ENCODE assay signal across 14 cellular contexts in the genomic region with DNA sequence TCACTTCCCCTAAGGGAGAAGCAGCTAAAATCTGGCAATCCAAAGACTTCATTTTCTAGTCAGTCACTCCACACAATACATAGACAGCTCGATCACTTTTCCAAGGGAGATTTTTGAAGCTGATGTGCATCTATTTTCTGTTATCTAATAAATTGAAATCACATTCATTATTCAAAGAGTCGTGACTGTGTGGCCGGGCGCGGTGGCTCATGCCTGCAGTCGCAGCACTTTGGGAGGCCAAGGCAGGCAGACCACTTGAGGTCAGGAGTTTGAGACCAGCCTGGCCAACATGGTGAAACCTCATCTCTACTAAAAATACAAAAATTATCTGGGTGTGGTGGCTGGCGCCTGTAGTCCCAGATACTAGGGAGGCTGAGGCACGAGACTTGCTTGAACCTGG. TPM values are rescaled to one million over a fixed set of nuclear protein-coding genes. Genes with fewer than 3 reads are reported as not detected.
A peak's percentile ranks its signal among the peaks of the same experiment; 100 is the strongest.
DNase-seq lines count a peak whose midpoint lies in the region; ATAC-seq and TF ChIP-seq lines count a peak whose summit lies in the region.
"Had no signal": no experiment of that assay in that cellular context is flagged by ENCODE, and none has a peak within 500 bp of the region (broad histone marks: within the 10 kb centered on the region; RNA-seq: fewer than 3 reads in every experiment).

No MANE protein-coding gene starts in this region.

- DNase-seq in PC-3 (no peak), RWPE2 (ENCODE audit: low spot score) (no peak), esophagus squamous epithelium (lab: John Stamatoyannopoulos, UW) (no peak), progenitor cell of endocrine pancreas (ENCODE audit: low spot score, unreplicated experiment) (no peak), A673 (ENCODE audit: low spot score) (no peak), prostate gland (ENCODE audit: low spot score) (no peak)
- DNase-seq: C1 segment of cervical spinal cord; CD4-positive, alpha-beta T cell; DMS79 treated with DMSO at 0.1 percent for 48 hours; EL; H9 had no signal

- H3K9ac ChIP-seq in PC-3 (ENCODE audit: low read length) = no peak overlapping the region

- WGBS in esophagus squamous epithelium, 2 donors = 57 to 73% methylated on average over 3 to 6 of the region's 8 CpGs
- WGBS in prostate gland = 93% methylated on average over 8 of the region's 8 CpGs

- TF ChIP-seq POLR2A in esophagus squamous epithelium (IDR thresholded peaks at IDR 0.05) = no peak
- TF ChIP-seq POLR2A in prostate gland (IDR thresholded peaks at IDR 0.05) = no peak

- peak overlapping the region; percentile 63 for H3K4me2 ChIP-seq in PC-3 (ENCODE audit: low read length)
- H3K4me2 ChIP-seq: GM23338 had no signal

- no peaks in the 10 kb centered on the region for H3K27me3 ChIP-seq in PC-3 (ENCODE audit: low read length)
- H3K27me3 ChIP-seq in RWPE2 (ENCODE audit: insufficient read depth, poor library complexity, severe bottlenecking) = no peaks in the 10 kb centered on the region
- H3K27me3 ChIP-seq in esophagus squamous epithelium = no peaks in the 10 kb centered on the region
- no peaks in the 10 kb centered on the region for H3K27me3 ChIP-seq in A673 (replicated peaks; ENCODE audit: insufficient read depth, low read depth, low read length, poor library complexity)
- H3K27me3 ChIP-seq in prostate gland (replicated peaks; ENCODE audit: insufficient read depth) = no peaks in the 10 kb centered on the region

- H3K9me3 Mint-ChIP-seq in progenitor cell of endocrine pancreas (ENCODE audit: low read depth) = no peaks in the 10 kb centered on the region
- H3K9me3 Mint-ChIP-seq: CD4-positive, alpha-beta T cell; GM23338; H9 had no signal

- ATAC-seq in PC-3 (no peak), RWPE2 (ENCODE audit: low read depth) (no peak), HG03159 (IDR thresholded peaks at IDR 0.05; ENCODE audit: unreplicated experiment) (no peak)
- ATAC-seq: GM23338 had no signal

- no peaks in the 10 kb centered on the region for H4K20me1 ChIP-seq in PC-3 (ENCODE audit: low read length)

- H3K4me1 ChIP-seq in PC-3 (ENCODE audit: insufficient read depth, low read length) = peaks cover 36% of the 10 kb centered on the region
- peaks cover 11% of the 10 kb centered on the region for H3K4me1 ChIP-seq in RWPE2 (ENCODE audit: insufficient read depth, poor library complexity, severe bottlenecking)
- peaks cover 4 to 31% (median 7%) of the 10 kb centered on the region in 3 donors for H3K4me1 ChIP-seq in esophagus squamous epithelium
- H3K4me1 ChIP-seq in A673 (ENCODE audit: insufficient read depth, low read length, poor library complexity, severe bottlenecking) = peaks cover 4% of the 10 kb centered on the region
- no peaks in the 10 kb centered on the region for H3K4me1 ChIP-seq in prostate gland (replicated peaks)

- H3K36me3 Mint-ChIP-seq in progenitor cell of endocrine pancreas (ENCODE audit: insufficient read depth) = no peaks in the 10 kb centered on the region

- H3K36me3 ChIP-seq in PC-3 (ENCODE audit: low read depth, low read length) = no peaks in the 10 kb centered on the region
- H3K36me3 ChIP-seq in RWPE2 (ENCODE audit: low read depth) = no peaks in the 10 kb centered on the region
- H3K36me3 ChIP-seq in esophagus squamous epithelium = no peaks in the 10 kb centered on the region
- H3K36me3 ChIP-seq in A673 (ENCODE audit: insufficient read depth, low read length, poor library complexity, severe bottlenecking) = no peaks in the 10 kb centered on the region
- H3K36me3 ChIP-seq in prostate gland = no peaks in the 10 kb centered on the region

- TF ChIP-seq CTCF in PC-3 (conservative IDR thresholded peaks at IDR 0.05; ENCODE audit: low read depth, low read length) = no peak
- no peak for TF ChIP-seq CTCF in RWPE2 (IDR thresholded peaks at IDR 0.05; ENCODE audit: poor library complexity, severe bottlenecking)
- TF ChIP-seq CTCF in esophagus squamous epithelium (IDR thresholded peaks at IDR 0.05) = no peak
- no peak for TF ChIP-seq CTCF in progenitor cell of endocrine pancreas (IDR thresholded peaks at IDR 0.05; ENCODE audit: unreplicated experiment)
- TF ChIP-seq CTCF in A673 (conservative IDR thresholded peaks at IDR 0.05; ENCODE audit: low read depth, low read length) = no peak
- no peak for TF ChIP-seq CTCF in prostate gland (IDR thresholded peaks at IDR 0.05)

- peak overlapping the region; percentile 32; the same call in 1 of the 2 replicates for H2AFZ ChIP-seq in PC-3 (ENCODE audit: low read length)
- H2AFZ ChIP-seq: GM23338 had no signal

- no peaks in the 10 kb centered on the region for H3K9me2 ChIP-seq in PC-3 (replicated peaks; ENCODE audit: low read length)

- CTCF ChIA-PET in PC-3 (lab: Charles Lee) (no interaction called here), A673 (lab: Charles Lee) (no interaction called here)

- no peaks in the 10 kb centered on the region for H3K79me2 ChIP-seq in PC-3 (ENCODE audit: low read length)

- H3K4me3 Mint-ChIP-seq in progenitor cell of endocrine pancreas (ENCODE audit: low read depth) = no peak overlapping the region
- H3K4me3 Mint-ChIP-seq: B cell; CD4-positive, alpha-beta T cell; GM23338; H9 had no signal

- H3K27ac Mint-ChIP-seq in progenitor cell of endocrine pancreas = peak overlapping the region; percentile 60
- H3K27ac Mint-ChIP-seq: B cell; CD4-positive, alpha-beta T cell; GM23338; H9 had no signal

- H3K4me3 ChIP-seq in PC-3 (ENCODE audit: low read length) (no peak overlapping the region), RWPE2 (ENCODE audit: severe bottlenecking) (no peak overlapping the region), esophagus squamous epithelium (no peak overlapping the region), A673 (ENCODE audit: low read depth, low read length, poor library complexity, severe bottlenecking) (no peak overlapping the region), prostate gland (no peak overlapping the region)
- H3K4me3 ChIP-seq: GM23338 had no signal

- no TSS peak for BruUV-seq in PC-3 (replicated peaks; lab: Mats Ljungman, UMichigan)
- no TSS peak for BruUV-seq in A673 (replicated peaks; lab: Mats Ljungman, UMichigan)

- POLR2A ChIA-PET in PC-3 (lab: Charles Lee; ENCODE audit: unreplicated experiment) = interaction anchor here (0.6 kb wide), 1 partner anchor 92 kb away, joined by 3 read pairs; no protein-coding TSS in a partner anchor
- POLR2A ChIA-PET in A673 (lab: Charles Lee; ENCODE audit: low non-redundant PET) = no interaction called here

- no peaks in the 10 kb centered on the region for H3K9me3 ChIP-seq in PC-3 (ENCODE audit: low read length)
- H3K9me3 ChIP-seq in RWPE2 (ENCODE audit: severe bottlenecking) = no peaks in the 10 kb centered on the region
- no peaks in the 10 kb centered on the region for H3K9me3 ChIP-seq in esophagus squamous epithelium
- H3K9me3 ChIP-seq in A673 (ENCODE audit: low read depth, low read length, poor library complexity, severe bottlenecking) = no peaks in the 10 kb centered on the region
- H3K9me3 ChIP-seq in prostate gland = no peaks in the 10 kb centered on the region

- intact Hi-C loops in PC-3 (cut with micrococcal nuclease) = loop anchor here (2.0 kb wide), 2 partner anchors 26 to 66 kb away; a partner anchor contains a TSS
- intact Hi-C loops in esophagus squamous epithelium (cut with DNase I) = no loop called here
- intact Hi-C loops in A673 (cut with micrococcal nuclease; ENCODE audit: unreplicated experiment) = loop anchor here (2.0 kb wide), 1 partner anchor 100 kb away; no protein-coding TSS in a partner anchor
- intact Hi-C loops in prostate gland (cut with DNase I) = no loop called here

- no peaks in the 10 kb centered on the region for H3K4me1 Mint-ChIP-seq in progenitor cell of endocrine pancreas (ENCODE audit: low read depth)
- H3K4me1 Mint-ChIP-seq: B cell, H9 had no signal

- peaks cover 3% of the 10 kb centered on the region for H3K27me3 Mint-ChIP-seq in progenitor cell of endocrine pancreas
- H3K27me3 Mint-ChIP-seq: B cell; CD4-positive, alpha-beta T cell had no signal

- no peaks in the 10 kb centered on the region for H3F3A ChIP-seq in PC-3 (ENCODE audit: low read length, unreplicated experiment)

- no peak overlapping the region for H3K27ac ChIP-seq in PC-3 (ENCODE audit: low read length)
- H3K27ac ChIP-seq in RWPE2 (ENCODE audit: poor library complexity, severe bottlenecking) = peak overlapping the region; percentile 8
- H3K27ac ChIP-seq in esophagus squamous epithelium = peak overlapping the region; percentile 28 to 83 (median 62)
- H3K27ac ChIP-seq in A673 (ENCODE audit: low read depth, low read length, poor library complexity, severe bottlenecking) = no peak overlapping the region
- H3K27ac ChIP-seq in prostate gland = no peak overlapping the region

RNA-seq across cellular contexts. Expression of a gene that starts 27.1 kb away (rescaled TPM):
- total RNA-seq in PC-3 (2014; rRNA removed) (6.2 and 7.9 TPM in 2 replicates), esophagus squamous epithelium (10 to 100 TPM in 1 of 4 donors, 1 to 10 TPM in 3; 1.8 to 10.7 (median 6.2) TPM), progenitor cell of endocrine pancreas (6.9 and 11.0 TPM in 2 replicates), A673 (2021) (16.0 and 17.3 TPM in 2 replicates), prostate gland (10 to 100 TPM; 10.7 to 13.6 TPM)

Comparison
In these comparisons a context has a peak if more than half of its experiments do, and no peak if none do; other contexts are left out.
1. H3K27ac ChIP-seq: peak in RWPE2 (single experiment) and esophagus squamous epithelium (4 of 4); none in PC-3 (single experiment), A673 (single experiment) and prostate gland (0 of 2).
2. intact Hi-C loops: an anchor here in PC-3 (2.0 kb wide) and A673 (2.0 kb wide); none called in esophagus squamous epithelium and prostate gland.